Comparison of ENCODE assay signal across 21 cellular contexts in genomic region chr2:16067444-16068232, GRCh38.
"Had no signal": no experiment of that assay in that cellular context is flagged by ENCODE, and none has a peak within 500 bp of the region (broad histone marks: within the 10 kb centered on the region; RNA-seq: fewer than 3 reads in every experiment).

No MANE protein-coding gene starts in this region.

- H3K4me3 ChIP-seq: lower lobe of right lung, pancreas, psoas muscle, thyroid gland had no signal

- H3K4me1 Mint-ChIP-seq: activated naive CD8-positive, alpha-beta T cell treated with anti-CD3 and anti-CD28 coated beads for 36 hours; naive thymus-derived CD8-positive, alpha-beta T cell had no signal

- H3K36me3 Mint-ChIP-seq: activated naive CD8-positive, alpha-beta T cell treated with anti-CD3 and anti-CD28 coated beads for 36 hours had no signal

- ATAC-seq: foreskin keratinocyte; left lobe of liver; lower lobe of right lung; naive thymus-derived CD8-positive, alpha-beta T cell; pancreas; psoas muscle; right cardiac atrium had no signal

- H3K4me3 Mint-ChIP-seq: activated naive CD8-positive, alpha-beta T cell treated with anti-CD3 and anti-CD28 coated beads for 36 hours; naive thymus-derived CD8-positive, alpha-beta T cell had no signal

- H3K27me3 Mint-ChIP-seq: activated naive CD8-positive, alpha-beta T cell treated with anti-CD3 and anti-CD28 coated beads for 36 hours; naive thymus-derived CD8-positive, alpha-beta T cell had no signal

- H3K27ac Mint-ChIP-seq: activated naive CD8-positive, alpha-beta T cell treated with anti-CD3 and anti-CD28 coated beads for 36 hours; activated T-helper 2 cell treated with anti-CD3 and anti-CD28 coated beads, Interferon-gamma antibody, Interleukin-2, Interleukin-4, amounts not matched to agents 10 μg/mL and 5 μg/mL and 100 μg/mL, durations not matched to agents 14 hours and 24 hours and 36 hours; naive thymus-derived CD8-positive, alpha-beta T cell had no signal

- H3K36me3 ChIP-seq: lower lobe of right lung, neutrophil, pancreas, thyroid gland had no signal

- DNase-seq: activated CD4-positive, alpha-beta T cell treated with anti-CD3 and anti-CD28 coated beads, Interleukin-2, amount 50 U/mL, for 1 hour; activated CD4-positive, CD25-positive, alpha-beta regulatory T cell treated with anti-CD3 and anti-CD28 coated beads, Interleukin-2, amount 50 U/mL, for 72 hours; activated naive CD4-positive, alpha-beta T cell treated with Interleukin-2 at 50 U/mL for 16 hours; activated naive CD8-positive, alpha-beta T cell treated with anti-CD3 and anti-CD28 coated beads for 36 hours; activated T-cell treated with anti-CD3 and anti-CD28 coated beads, Interleukin-2, amount 50 U/mL, for 1 hour; effector CD4-positive, alpha-beta T cell; erythroblast; foreskin keratinocyte; kidney; lower lobe of right lung; naive thymus-derived CD8-positive, alpha-beta T cell; pancreas; psoas muscle; right cardiac atrium; stimulated activated CD4-positive, alpha-beta T cell treated with anti-CD3 and anti-CD28 coated beads, Interleukin-4, amount 100 ng/mL, for 24 hours; stimulated activated naive CD4-positive, alpha-beta T cell treated with Interleukin-2 at 50 U/mL for 16 hours; thyroid gland had no signal

- H3K4me1 ChIP-seq: foreskin keratinocyte, lower lobe of right lung, pancreas, psoas muscle had no signal

- H3K27ac ChIP-seq: foreskin keratinocyte, lower lobe of right lung, neutrophil, pancreas, psoas muscle, thyroid gland, VCaP had no signal

- H3K27me3 ChIP-seq: foreskin keratinocyte, neutrophil, pancreas, thyroid gland had no signal

- H3K9me3 ChIP-seq: neutrophil, pancreas, psoas muscle, thyroid gland had no signal
